ENCODE assay signal across 21 cellular contexts in the genomic region with DNA sequence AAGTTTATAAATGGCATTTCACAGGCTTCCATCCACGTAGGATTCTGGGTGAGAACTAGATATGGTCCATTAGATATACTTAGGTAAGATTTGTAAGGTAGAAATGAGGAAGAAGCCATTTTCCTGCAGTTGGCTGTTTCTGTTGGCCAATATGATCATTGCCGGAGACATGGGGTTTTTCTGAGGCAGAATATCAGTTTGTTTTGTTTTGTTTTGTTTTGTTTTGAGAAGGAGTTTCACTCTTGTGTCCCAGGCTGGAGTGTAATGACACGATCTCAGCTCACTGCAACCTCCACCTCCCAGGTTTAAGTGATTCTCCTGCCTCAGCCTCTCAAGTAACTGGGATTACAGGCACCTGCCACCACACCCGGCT. TPM values are rescaled to one million over a fixed set of nuclear protein-coding genes. Genes with fewer than 3 reads are reported as not detected.
DNase-seq lines count a peak whose midpoint lies in the region; ATAC-seq, FAIRE-seq and TF ChIP-seq lines count a peak whose summit lies in the region.
"Had no signal": no experiment of that assay in that cellular context is flagged by ENCODE, and none has a peak within 500 bp of the region (broad histone marks: within the 10 kb centered on the region; RNA-seq: fewer than 3 reads in every experiment).

No MANE protein-coding gene starts in this region.

- no peaks in the 10 kb centered on the region for H3K9me2 ChIP-seq in Karpas-422 (replicated peaks; ENCODE audit: insufficient read depth, low read length)

- no peak for TF ChIP-seq EP300 in HepG2 (IDR thresholded peaks at IDR 0.05; ENCODE audit: low read depth in 2 of 2, low read length in 2 of 2)
- TF ChIP-seq EP300 in HepG2 (CRISPR knock-in tag; IDR thresholded peaks at IDR 0.05; ENCODE audit: borderline replicate concordance), result no peak
- TF ChIP-seq EP300 in GM12878 (IDR thresholded peaks at IDR 0.05; ENCODE audit: borderline replicate concordance in 1 of 2, control insufficient read depth in 1 of 2, low read depth in 2 of 2, low read length in 2 of 2), result no peak
- TF ChIP-seq EP300 in suprapubic skin (IDR thresholded peaks at IDR 0.05), result no peak

- POLR2A ChIA-PET in HepG2 (lab: Yijun Ruan, JAX) (interaction anchor here (0.9 kb wide), 1 partner anchor 8 kb away, joined by 4 read pairs; no protein-coding TSS in a partner anchor), GM12878 (lab: Charles Lee) (no interaction called here)

- H3K27me3 ChIP-seq in HepG2 (ENCODE audit: control insufficient read depth in 1 of 2, insufficient read depth in 2 of 2, low read length in 2 of 2), result no peaks in the 10 kb centered on the region
- H3K27me3 ChIP-seq in right lobe of liver, result no peaks in the 10 kb centered on the region
- no peaks in the 10 kb centered on the region for H3K27me3 ChIP-seq in Karpas-422 (ENCODE audit: low read length)
- H3K27me3 ChIP-seq in GM12878 (replicated peaks in 1 of 2; ENCODE audit: control insufficient read depth in 2 of 2, insufficient read depth in 2 of 2, low read length in 1 of 2), result no peaks in the 10 kb centered on the region
- no peaks in the 10 kb centered on the region for H3K27me3 ChIP-seq in suprapubic skin
- H3K27me3 ChIP-seq in BE2C, result no peaks in the 10 kb centered on the region

- FAIRE-seq in HepG2 (lab: Jason Lieb, UNC) (no peak), GM12878 (lab: Jason Lieb, UNC) (no peak)
- FAIRE-seq: A549 had no signal

- TF ChIP-seq RAD21 in HepG2 (CRISPR knock-in tag; IDR thresholded peaks at IDR 0.05) (no peak), GM12878 (IDR thresholded peaks at IDR 0.05; ENCODE audit: insufficient read depth, low read depth, low read length) (no peak)

- TF ChIP-seq POLR2A in HepG2 (IDR thresholded peaks at IDR 0.05; ENCODE audit: insufficient read depth in 1 of 2, low read depth in 2 of 2, low read length in 2 of 2), result no peak
- no peak for TF ChIP-seq POLR2A in right lobe of liver (IDR thresholded peaks at IDR 0.05)
- TF ChIP-seq POLR2A in GM12878 (IDR thresholded peaks at IDR 0.05; ENCODE audit: low read depth, low read length), result no peak
- no peak for TF ChIP-seq POLR2A in suprapubic skin (IDR thresholded peaks at IDR 0.05)

- in situ Hi-C loops in HepG2 (cut with HindIII; ENCODE audit: extremely low pct_ligation_motif_present, low pct_unique_long_range_greater_than_20kb) (loop anchor here (25.0 kb wide), 1 partner anchor 265 kb away; the partner anchor contains the start of gene PHACTR4), GM12878 (cut with MboI) (no loop called here)

- no peaks in the 10 kb centered on the region for H3K79me2 ChIP-seq in HepG2 (ENCODE audit: insufficient read depth, low read length)
- H3K79me2 ChIP-seq in Karpas-422 (ENCODE audit: low read length), result no peaks in the 10 kb centered on the region
- H3K79me2 ChIP-seq in GM12878 (ENCODE audit: control insufficient read depth, insufficient read depth, low read length), result no peaks in the 10 kb centered on the region

- 37% methylated on average over 4 of the region's 4 CpGs for WGBS in HepG2 (ENCODE audit: low lambda C conversion rate)
- WGBS in right lobe of liver (ENCODE audit: insufficient coverage, low coverage, low lambda C conversion rate, missing lambda C conversion rate), result 88% methylated on average over 4 of the region's 4 CpGs
- WGBS in GM12878 (ENCODE audit: insufficient coverage, insufficient replicate concordance, low lambda C conversion rate, missing lambda C conversion rate), result 5% methylated on average over 4 of the region's 4 CpGs
- 83% methylated on average over 4 of the region's 4 CpGs for WGBS in suprapubic skin

- ATAC-seq in HepG2 (no peak), right lobe of liver (no peak), GM12878 (peak; percentile 64)
- ATAC-seq: A549, Panc1, SK-N-SH treated with all-trans-retinoic acid at 6 μM for 48 hours had no signal

- SMC1A ChIA-PET in GM12878 (lab: Charles Lee; ENCODE audit: uncharacterized antibody, unreplicated experiment), result interaction anchor here (1.0 to 14.0 kb wide), 8 partner anchors 9 to 107 kb away, joined by 4 to 445 read pairs (median 4); partner anchors contain the start of gene EYA3

- H3K9me3 ChIP-seq in HepG2 (ENCODE audit: low read length), result no peaks in the 10 kb centered on the region
- no peaks in the 10 kb centered on the region for H3K9me3 ChIP-seq in right lobe of liver
- H3K9me3 ChIP-seq in Karpas-422 (ENCODE audit: low read length), result no peaks in the 10 kb centered on the region
- no peaks in the 10 kb centered on the region for H3K9me3 ChIP-seq in GM12878 (replicated peaks; ENCODE audit: control insufficient read depth, insufficient read depth, low read length)
- H3K9me3 ChIP-seq in suprapubic skin, result no peaks in the 10 kb centered on the region
- no peaks in the 10 kb centered on the region for H3K9me3 ChIP-seq in BE2C
- H3K9me3 ChIP-seq: A549 had no signal

- intact Hi-C loops in HepG2 (cut with micrococcal nuclease; ENCODE audit: unreplicated experiment), result loop anchor here (10.0 kb wide), 1 partner anchor 68 kb away; no protein-coding TSS in a partner anchor
- intact Hi-C loops in right lobe of liver (cut with DNase I), result loop anchor here (10.0 kb wide), 2 partner anchors 98 to 108 kb away; no protein-coding TSS in a partner anchor
- intact Hi-C loops in GM12878 (cut with micrococcal nuclease; ENCODE audit: unreplicated experiment), result no loop called here
- intact Hi-C loops in cardiac septum (cut with DNase I), result no loop called here

- H3K4me1 ChIP-seq in HepG2 (ENCODE audit: insufficient read depth, low read length), result peaks cover 17% of the 10 kb centered on the region
- no peaks in the 10 kb centered on the region for H3K4me1 ChIP-seq in right lobe of liver
- peaks cover 3% of the 10 kb centered on the region for H3K4me1 ChIP-seq in Karpas-422 (ENCODE audit: low read length)
- peaks cover 12% of the 10 kb centered on the region for H3K4me1 ChIP-seq in GM12878 (ENCODE audit: control insufficient read depth, insufficient read depth, low read length)
- no peaks in the 10 kb centered on the region for H3K4me1 ChIP-seq in suprapubic skin
- no peaks in the 10 kb centered on the region for H3K4me1 ChIP-seq in BE2C

- CTCF ChIA-PET in HepG2 (lab: Yijun Ruan, JAX; ENCODE audit: low intra/inter-chr PET ratio, low total read pairs), result no interaction called here
- CTCF ChIA-PET in GM12878 (lab: Yijun Ruan, JAX), result interaction anchor here (1.2 to 1.6 kb wide), 3 partner anchors 16 to 112 kb away, joined by 3 to 6 read pairs (median 4); no protein-coding TSS in a partner anchor

- H3K4me3 ChIP-seq in HepG2 (replicated peaks in 1 of 3; ENCODE audit: insufficient read depth in 1 of 3, low read depth in 2 of 3, low read length in 3 of 3) (no peak overlapping the region), right lobe of liver (no peak overlapping the region), Karpas-422 (ENCODE audit: low read length) (no peak overlapping the region), GM12878 (no peak overlapping the region), suprapubic skin (no peak overlapping the region), BE2C (ENCODE audit: low read depth, low read length) (no peak overlapping the region)
- H3K4me3 ChIP-seq: A549 had no signal

- H3K4me2 ChIP-seq in HepG2 (ENCODE audit: low read depth, low read length), result peak overlapping the region; percentile 16; the same call in 1 of the 2 replicates
- H3K4me2 ChIP-seq in Karpas-422 (ENCODE audit: low read depth, low read length, poor library complexity, severe bottlenecking), result no peak overlapping the region
- peak overlapping the region; percentile 50 for H3K4me2 ChIP-seq in GM12878 (ENCODE audit: control insufficient read depth, insufficient read depth)
- H3K4me2 ChIP-seq: A549 had no signal

- no peaks in the 10 kb centered on the region for H3K36me3 ChIP-seq in HepG2 (replicated peaks in 1 of 2; ENCODE audit: control insufficient read depth in 1 of 2, insufficient read depth in 2 of 2, low read length in 2 of 2)
- no peaks in the 10 kb centered on the region for H3K36me3 ChIP-seq in right lobe of liver
- H3K36me3 ChIP-seq in Karpas-422 (ENCODE audit: insufficient read depth, low read length), result no peaks in the 10 kb centered on the region
- H3K36me3 ChIP-seq in GM12878 (ENCODE audit: control insufficient read depth in 2 of 2, insufficient read depth in 2 of 2, low read length in 1 of 2), result no peaks in the 10 kb centered on the region
- no peaks in the 10 kb centered on the region for H3K36me3 ChIP-seq in suprapubic skin
- no peaks in the 10 kb centered on the region for H3K36me3 ChIP-seq in BE2C

- RAD21 ChIA-PET in GM12878 (lab: Charles Lee; ENCODE audit: unreplicated experiment), result interaction anchor here (0.7 to 1.3 kb wide), 4 partner anchors 9 to 112 kb away, joined by 3 to 5 read pairs (median 3); no protein-coding TSS in a partner anchor

- no peaks in the 10 kb centered on the region for H4K20me1 ChIP-seq in HepG2 (ENCODE audit: insufficient read depth, low read length)
- H4K20me1 ChIP-seq in Karpas-422 (ENCODE audit: insufficient read depth, low read depth, low read length), result no peaks in the 10 kb centered on the region
- H4K20me1 ChIP-seq in GM12878 (ENCODE audit: control insufficient read depth, insufficient read depth), result no peaks in the 10 kb centered on the region

- H3K9ac ChIP-seq in HepG2 (ENCODE audit: insufficient read depth, low read depth, low read length) (no peak overlapping the region), Karpas-422 (ENCODE audit: low read length) (no peak overlapping the region), GM12878 (ENCODE audit: control insufficient read depth, insufficient read depth, low read length) (no peak overlapping the region)

- BruUV-seq in HepG2 (replicated peaks; lab: Mats Ljungman, UMichigan), result no TSS peak
- no TSS peak for BruUV-seq in GM12878 (replicated peaks; lab: Mats Ljungman, UMichigan)

- H3K27ac ChIP-seq in HepG2 (ENCODE audit: extremely low read length, insufficient read depth, low read length) (no peak overlapping the region), right lobe of liver (no peak overlapping the region), Karpas-422 (ENCODE audit: low read length) (no peak overlapping the region), GM12878 (ENCODE audit: control insufficient read depth, insufficient read depth) (0 out of 2 replicates have a peak overlapping the region, but pooled peaks have one; percentile 63), suprapubic skin (no peak overlapping the region)
- H3K27ac ChIP-seq: A549 had no signal

- no peak for TF ChIP-seq CTCF in HepG2 (CRISPR knock-in tag; IDR thresholded peaks at IDR 0.05)
- TF ChIP-seq CTCF in right lobe of liver (IDR thresholded peaks at IDR 0.05), result no peak
- TF ChIP-seq CTCF in GM12878 (IDR thresholded peaks at IDR 0.05 in 2 of 3, conservative IDR thresholded peaks at IDR 0.05 in 1 of 3; ENCODE audit: control insufficient read depth in 2 of 3, extremely low read depth in 1 of 3, insufficient read depth in 1 of 3, low read depth in 3 of 3, low read length in 3 of 3), result no peak
- no peak for TF ChIP-seq CTCF in suprapubic skin (IDR thresholded peaks at IDR 0.05)
- TF ChIP-seq CTCF in BE2C (IDR thresholded peaks at IDR 0.05; ENCODE audit: low read depth, low read length), result no peak

- peak overlapping the region; percentile 78 for H2AFZ ChIP-seq in HepG2 (ENCODE audit: low read length)
- H2AFZ ChIP-seq in Karpas-422 (ENCODE audit: low read length), result 0 out of 2 replicates have a peak overlapping the region, but pooled peaks have one; percentile 58
- peak overlapping the region; percentile 88 for H2AFZ ChIP-seq in GM12878 (ENCODE audit: control insufficient read depth, low read depth, low read length)

- DNase-seq in HepG2 (ENCODE audit: low spot score) (no peak), right lobe of liver (no peak), Karpas-422 (no peak), GM12878 (ENCODE audit: low read depth, low spot score) (no peak), suprapubic skin (ENCODE audit: low spot score in 2 of 2) (no peak), NCI-H146 (lab: John Stamatoyannopoulos, UW) (no peak), cardiac septum (ENCODE audit: low spot score) (no peak), BE2C (no peak)
- DNase-seq: CD4-positive, CD25-positive, alpha-beta regulatory T cell; EL; GF-D8; NCI-H1105 treated with DMSO at 0.1 percent for 48 hours; NCI-H1694; NCI-H2081; NCI-H2171 treated with DMSO at 0.1 percent for 48 hours; NCI-H524 treated with DMSO at 0.1 percent for 48 hours; NCI-H82; T-helper 1 cell had no signal

RNA-seq across cellular contexts. Expression of gene EYA3, which starts 8.7 kb away (rescaled TPM):
- total RNA-seq in HepG2 (2016; rRNA removed; fragmentation: Illumina TruSeq; extraction: Trizol), result 19.7 and 26.3 TPM in 2 replicates
- total RNA-seq in HepG2 (2016; cell fraction: cytosol; rRNA removed; fragmentation: Illumina TruSeq; extraction: Trizol; ENCODE audit: low read depth), result 9.5 and 9.6 TPM in 2 replicates
- total RNA-seq in HepG2 (2016; cell fraction: insoluble cytoplasmic fraction; rRNA removed; fragmentation: Illumina TruSeq; extraction: Trizol), result 17.2 and 24.4 TPM in 2 replicates
- total RNA-seq in HepG2 (2016; cell fraction: membrane; rRNA removed; fragmentation: Illumina TruSeq; extraction: Trizol), result 7.9 and 8.4 TPM in 2 replicates
- 15.7 and 18.2 TPM in 2 replicates for total RNA-seq in HepG2 (2016; cell fraction: nucleus; rRNA removed; fragmentation: Illumina TruSeq; extraction: Trizol)
- 12.2 and 13.9 TPM in 2 replicates for polyA plus RNA-seq in HepG2 (2011; rRNA removed)
- 5.6 and 7.2 TPM in 2 replicates for polyA plus RNA-seq in HepG2 (2011; cell fraction: cytosol; rRNA removed)
- 7.5 and 7.6 TPM in 2 replicates for polyA plus RNA-seq in HepG2 (2011; cell fraction: nucleus; rRNA removed)
- 7.5 and 7.9 TPM in 2 replicates for polyA plus RNA-seq in HepG2 (2012)
- polyA plus RNA-seq in HepG2 (2016; cell fraction: cytosol; fragmentation: Illumina TruSeq; extraction: Trizol; ENCODE audit: low read depth), result 0.67 and 1.0 TPM in 2 replicates
- 11.7 and 12.0 TPM in 2 replicates for polyA plus RNA-seq in HepG2 (2016; cell fraction: insoluble cytoplasmic fraction; fragmentation: Illumina TruSeq; extraction: Trizol; ENCODE audit: low read depth)
- polyA plus RNA-seq in HepG2 (2016; cell fraction: membrane; fragmentation: Illumina TruSeq; extraction: Trizol; ENCODE audit: low read depth), result 1.4 and 1.6 TPM in 2 replicates
- polyA plus RNA-seq in HepG2 (2016; cell fraction: nucleus; fragmentation: Illumina TruSeq; extraction: Trizol; ENCODE audit: insufficient read depth, low read depth), result 16.9 and 17.5 TPM in 2 replicates
- 26.2 and 75.0 TPM in 2 replicates for polyA minus RNA-seq in HepG2 (2011; rRNA and poly(A)+ RNA removed; ENCODE audit: low replicate concordance)
- 11.7 and 13.3 TPM in 2 replicates for polyA minus RNA-seq in HepG2 (2011; cell fraction: cytosol; rRNA and poly(A)+ RNA removed)
- 20.0 and 20.3 TPM in 2 replicates for polyA minus RNA-seq in HepG2 (2011; cell fraction: nucleus; rRNA and poly(A)+ RNA removed)
- 10 to 100 TPM in 1 of 6 experiments, 1 to 10 TPM in 5; 6.6 to 10.2 (median 7.3) TPM for total RNA-seq in right lobe of liver
- total RNA-seq in Karpas-422 (2014; rRNA removed; shearing (Covaris generic); ENCODE audit: low replicate concordance), result 17.0 and 28.3 TPM in 2 replicates
- 62.1 and 81.3 TPM in 2 replicates for total RNA-seq in GM12878 (2013; cell fraction: nucleolus; rRNA removed)
- 18.3 and 19.0 TPM in 2 replicates for total RNA-seq in GM12878 (2014; rRNA removed)
- 28.1 and 28.2 TPM in 2 replicates for total RNA-seq in GM12878 (2014; rRNA removed; fragmentation: Illumina TruSeq; extraction: Trizol)
- 28.5 and 29.6 TPM in 2 replicates for total RNA-seq in GM12878 (2021)
- polyA plus RNA-seq in GM12878 (2011; ENCODE audit: low read depth), result 8.9 TPM
- 46.6 and 48.9 TPM in 2 replicates for polyA plus RNA-seq in GM12878 (2011; rRNA removed)
- polyA plus RNA-seq in GM12878 (2011; cell fraction: cytosol; rRNA removed), result 24.4 and 27.3 TPM in 2 replicates
- polyA plus RNA-seq in GM12878 (2011; cell fraction: nucleus; rRNA removed), result 26.8 and 29.1 TPM in 2 replicates
- polyA plus RNA-seq in GM12878 (2012), result 12.3 and 13.9 TPM in 2 replicates
- 28.1 and 33.0 TPM in 2 replicates for polyA plus RNA-seq in GM12878 (2014; fragmentation: Illumina TruSeq; extraction: Trizol)
- 10 to 100 TPM; 13.0 to 15.6 TPM for polyA plus RNA-seq in GM12878 (2014; fragmentation: Nextera tagmentation; extraction: Ambion mirVana)
- polyA plus RNA-seq in GM12878 (2014; rRNA removed), result 19.8 and 20.1 TPM in 2 replicates
- 10 to 100 TPM; 22.6 to 24.2 TPM for polyA plus RNA-seq in GM12878 (2016; fragmentation: Nextera tagmentation; extraction: Ambion mirVana)
- 62.8 and 90.9 TPM in 2 replicates for polyA minus RNA-seq in GM12878 (2011; rRNA and poly(A)+ RNA removed)
- polyA minus RNA-seq in GM12878 (2011; cell fraction: cytosol; rRNA and poly(A)+ RNA removed), result 14.4 and 18.8 TPM in 2 replicates
- 27.7 and 28.5 TPM in 2 replicates for polyA minus RNA-seq in GM12878 (2011; cell fraction: nucleus; rRNA and poly(A)+ RNA removed)
- total RNA-seq in suprapubic skin, result 10 to 100 TPM; 15.4 to 20.3 (median 17.2) TPM
- total RNA-seq in cardiac septum, result 15.9 TPM
- polyA plus RNA-seq in BE2C (2012; ENCODE audit: insufficient read depth, insufficient read length, low read depth), result 3.7 TPM

Comparison
In these comparisons a context has a peak if more than half of its experiments do, and no peak if none do; other contexts are left out.
1. intact Hi-C loops: an anchor here in HepG2 (10.0 kb wide) and right lobe of liver (10.0 kb wide); none called in GM12878 and cardiac septum.
2. Of the 75 proteins assayed by ChIP-seq in both HepG2 and GM12878: peak only in HepG2: none; only in GM12878: YY1; in both: none; in neither: 74.